In genomic region chr3:16888785-16889607, GRCh38 we compare ENCODE assay signal across 8 cellular contexts. TPM values are rescaled to one million over a fixed set of nuclear protein-coding genes. Genes with fewer than 3 reads are reported as not detected.
DNase-seq lines count a peak whose midpoint lies in the region; ATAC-seq lines count a peak whose summit lies in the region.

No MANE protein-coding gene starts in this region.

- H3K36me3 ChIP-seq in BLaER1 treated with 17β-estradiol and CSF1 and Interleukin-3, amounts not matched to agents 10 nM and 100 nM, result peaks cover 0 to 12% (median 0%) of the 10 kb centered on the region in 11 experiments; a peak in 5 of 22 replicates

- peaks cover 0 to 4% (median 0%) of the 10 kb centered on the region in 11 experiments; a peak in 2 of 22 replicates for H3K27me3 ChIP-seq in BLaER1 treated with 17β-estradiol and CSF1 and Interleukin-3, amounts not matched to agents 10 nM and 100 nM

- peak overlapping the region; percentile 71 to 98 (median 88) for H3K4me2 ChIP-seq in BLaER1 treated with 17β-estradiol and CSF1 and Interleukin-3, amounts not matched to agents 10 nM and 100 nM

- DNase-seq in astrocyte of the hippocampus (ENCODE audit: low read depth, low spot score) (peak; percentile 46), NCI-H1436 (lab: John Stamatoyannopoulos, UW) (no peak), posterior vena cava (ENCODE audit: low spot score) (no peak), NCI-H1436 treated with DMSO at 0.1 percent for 48 hours (lab: John Stamatoyannopoulos, UW) (no peak), head of caudate nucleus (no peak)

- H3K4me1 ChIP-seq in BLaER1 treated with 17β-estradiol and CSF1 and Interleukin-3, amounts not matched to agents 10 nM and 100 nM, result peaks cover 34 to 56% (median 48%) of the 10 kb centered on the region in 10 experiments

- H3K27ac ChIP-seq in BLaER1 treated with 17β-estradiol and CSF1 and Interleukin-3, amounts not matched to agents 10 nM and 100 nM, result peak overlapping the region in 8 of 11 experiments; percentile 19 to 58 (median 48); a peak in 12 of 22 replicates

- peaks cover 16 to 72% (median 26%) of the 10 kb centered on the region in 11 experiments; a peak in 18 of 22 replicates for H4K20me1 ChIP-seq in BLaER1 treated with 17β-estradiol and CSF1 and Interleukin-3, amounts not matched to agents 10 nM and 100 nM

- ATAC-seq in GM19328 (IDR thresholded peaks at IDR 0.05; ENCODE audit: unreplicated experiment), result peak; percentile 32
- ATAC-seq in HG03280 (IDR thresholded peaks at IDR 0.05; ENCODE audit: unreplicated experiment), result peak; percentile 43

- intact Hi-C loops in posterior vena cava (cut with DNase I) (no loop called here), head of caudate nucleus (cut with DNase I) (loop anchor here (5.0 kb wide), 1 partner anchor 143 kb away; no protein-coding TSS in a partner anchor)

- H3K9ac ChIP-seq in BLaER1 treated with 17β-estradiol and CSF1 and Interleukin-3, amounts not matched to agents 10 nM and 100 nM, result peak overlapping the region in 5 of 11 experiments; percentile 0 to 33 (median 9); a peak in 5 of 22 replicates

- peak overlapping the region in 2 of 10 experiments; percentile 23 to 38; a peak in 3 of 20 replicates for H3K4me3 ChIP-seq in BLaER1 treated with 17β-estradiol and CSF1 and Interleukin-3, amounts not matched to agents 10 nM and 100 nM

- peaks cover 0 to 7% (median 0%) of the 10 kb centered on the region in 11 experiments; a peak in 6 of 22 replicates for H3K9me3 ChIP-seq in BLaER1 treated with 17β-estradiol and CSF1 and Interleukin-3, amounts not matched to agents 10 nM and 100 nM (replicated peaks in 1 of 11)

RNA-seq across cellular contexts. Expression of gene PLCL2, which starts 4.2 kb away (rescaled TPM):
- 10 to 100 TPM; 11.9 TPM for total RNA-seq in posterior vena cava
